8 cellular contexts compared by ENCODE assay signal in the genomic region with DNA sequence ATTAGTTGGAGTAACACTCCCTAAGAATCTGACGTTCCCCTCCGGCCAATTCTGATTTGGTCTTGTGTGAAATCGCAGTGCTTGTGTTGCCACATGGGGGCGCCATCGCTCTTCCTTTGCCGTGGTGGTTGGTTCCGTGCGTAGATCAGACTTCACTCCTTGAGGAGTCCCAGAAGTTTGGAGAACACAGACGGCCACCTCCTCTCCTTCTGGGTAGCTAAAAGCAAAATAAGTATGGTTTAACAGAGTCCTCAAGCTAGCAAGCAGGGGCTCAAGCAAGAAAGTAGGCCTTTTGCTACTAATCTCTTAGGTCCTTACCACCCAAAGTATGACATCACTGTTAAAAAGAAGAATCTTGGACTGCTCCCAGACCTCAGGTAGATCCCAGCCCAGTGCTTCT. TPM values are rescaled to one million over a fixed set of nuclear protein-coding genes. Genes with fewer than 3 reads are reported as not detected.
DNase-seq lines count a peak whose midpoint lies in the region.

No MANE protein-coding gene starts in this region.

- H3K4ac ChIP-seq in neuronal stem cell (ENCODE audit: low read length): no peak overlapping the region

- no peak overlapping the region for H4K91ac ChIP-seq in neuronal stem cell (ENCODE audit: low read depth, low read length, poor library complexity)

- peak overlapping the region; percentile 38 for H2AFZ ChIP-seq in neuronal stem cell (ENCODE audit: low read length)

- no peak overlapping the region for H3K23ac ChIP-seq in neuronal stem cell (ENCODE audit: low read depth, low read length, poor library complexity)

- no peak overlapping the region for H3K14ac ChIP-seq in neuronal stem cell (ENCODE audit: low read length)

- H2BK120ac ChIP-seq in neuronal stem cell (ENCODE audit: low read depth, low read length): no peak overlapping the region

- H2BK15ac ChIP-seq in neuronal stem cell (ENCODE audit: low read length): no peak overlapping the region

- peaks cover 2 to 4% of the 10 kb centered on the region in 2 donors for H3K36me3 ChIP-seq in neuronal stem cell (replicated peaks in 1 of 2; ENCODE audit: control insufficient read depth in 2 of 2, insufficient read depth in 2 of 2, low read length in 2 of 2)

- H3K18ac ChIP-seq in neuronal stem cell (ENCODE audit: low read length): no peak overlapping the region

- H3K4me3 ChIP-seq in neuronal stem cell (ENCODE audit: low read length in 2 of 2): no peak overlapping the region

- H2BK5ac ChIP-seq in neuronal stem cell (ENCODE audit: low read length): no peak overlapping the region

- DNase-seq in NCI-H187 (lab: John Stamatoyannopoulos, UW): peak; percentile 27 to 56
- no peak for DNase-seq in NCI-H187 treated with DMSO at 0.1 percent for 48 hours (lab: John Stamatoyannopoulos, UW)
- DNase-seq in Kasumi-1 (lab: John Stamatoyannopoulos, UW): peak; percentile 77 to 82
- DNase-seq in SHP77 (lab: John Stamatoyannopoulos, UW): peak; percentile 47 to 50
- peak; percentile 60 to 70 for DNase-seq in activated T-helper 1 cell treated with anti-CD3 and anti-CD28 coated beads, Interleukin-2, amount 50 U/mL, for 16 hours (ENCODE audit: low read depth in 1 of 2, low spot score in 1 of 2)
- DNase-seq in fibroblast of the conjunctiva (ENCODE audit: low read depth): peak; percentile 78
- DNase-seq in neuronal stem cell (ENCODE audit: low spot score): peak; percentile 83
- DNase-seq in stromal cell of bone marrow (ENCODE audit: low read depth): peak; percentile 72

- H3K27me3 ChIP-seq in neuronal stem cell (ENCODE audit: control insufficient read depth in 3 of 3, insufficient read depth in 3 of 3, low read depth in 1 of 3, low read length in 3 of 3): peaks cover 0 to 12% (median 0%) of the 10 kb centered on the region in 3 experiments

- H3K9ac ChIP-seq in neuronal stem cell (ENCODE audit: low read depth, low read length, poor library complexity): no peak overlapping the region

- H3K4me2 ChIP-seq in neuronal stem cell (ENCODE audit: insufficient read depth, low read length, poor library complexity, severe bottlenecking): no peak overlapping the region

- no peak overlapping the region for H4K8ac ChIP-seq in neuronal stem cell (ENCODE audit: low read depth, low read length)

- no peaks in the 10 kb centered on the region for H3K79me1 ChIP-seq in neuronal stem cell (ENCODE audit: low read depth, low read length)

- no CpG with 5 or more reads among the region's 9 CpGs for WGBS in neuronal stem cell (ENCODE audit: extremely low coverage in 2 of 2, insufficient read length in 2 of 2, insufficient replicate concordance in 1 of 2), 2 donors

- H3K27ac ChIP-seq in neuronal stem cell (replicated peaks; ENCODE audit: low read length): no peak overlapping the region

- no peak overlapping the region for H2AK5ac ChIP-seq in neuronal stem cell (ENCODE audit: low read depth, low read length)

- H3K4me1 ChIP-seq in neuronal stem cell (ENCODE audit: control insufficient read depth in 2 of 2, insufficient read depth in 1 of 2, low read depth in 1 of 2, low read length in 2 of 2): peaks cover 0 to 5% of the 10 kb centered on the region in 2 donors

- peaks cover 2 to 3% of the 10 kb centered on the region in 2 donors for H3K9me3 ChIP-seq in neuronal stem cell (replicated peaks in 1 of 2; ENCODE audit: control insufficient read depth in 2 of 2, insufficient read depth in 1 of 2, low read depth in 1 of 2, low read length in 2 of 2)

- H2BK12ac ChIP-seq in neuronal stem cell (ENCODE audit: low read length): no peak overlapping the region

RNA-seq across cellular contexts. Expression of a gene that starts 59.5 kb away (rescaled TPM):
- 102 TPM for polyA plus RNA-seq in neuronal stem cell (2013, experiment 1 of 2)
- polyA plus RNA-seq in neuronal stem cell (2013, experiment 2 of 2): 103 TPM
